ENCODE assay signal across 2 cellular contexts in genomic region chr3:123695152-123695551, GRCh38.
TF ChIP-seq lines count a peak whose summit lies in the region.

No MANE protein-coding gene starts in this region.

TF ChIP-seq in SK-N-SH, 30 proteins besides CTCF, POLR2A, EP300 and RAD21 (continued from another document):
- TF ChIP-seq REST (IDR thresholded peaks at IDR 0.05; ENCODE audit: low read depth, low read length) (no peak), MEF2A (IDR thresholded peaks at IDR 0.05; ENCODE audit: borderline replicate concordance, low read depth) (no peak), GABPA (IDR thresholded peaks at IDR 0.05; ENCODE audit: low read depth) (no peak), JUND (IDR thresholded peaks at IDR 0.05) (no peak), TEAD4 (IDR thresholded peaks at IDR 0.05; ENCODE audit: borderline replicate concordance, insufficient read depth) (no peak), CHD2 (IDR thresholded peaks at IDR 0.05; ENCODE audit: low read length, partially characterized antibody) (no peak), YY1 (IDR thresholded peaks at IDR 0.05; ENCODE audit: low read depth) (no peak), SIN3A (IDR thresholded peaks at IDR 0.05; ENCODE audit: borderline replicate concordance, low read depth, low read length) (no peak), RCOR1 (IDR thresholded peaks at IDR 0.05; ENCODE audit: low read length) (no peak), RFX5 (IDR thresholded peaks at IDR 0.05; ENCODE audit: low read length) (no peak)

TF ChIP-seq in SK-N-SH treated with all-trans-retinoic acid at 6 μM for 48 hours, 23 proteins besides CTCF, POLR2A, EP300 and RAD21 (continued from another document):
- TF ChIP-seq CSDC2 (CRISPR knock-in tag; IDR thresholded peaks at IDR 0.05) (no peak), TOX (CRISPR knock-in tag; IDR thresholded peaks at IDR 0.05; ENCODE audit: borderline replicate concordance) (no peak), ZNF8 (CRISPR knock-in tag; IDR thresholded peaks at IDR 0.05) (no peak), ARNTL (CRISPR knock-in tag; IDR thresholded peaks at IDR 0.05; ENCODE audit: borderline replicate concordance, low read depth) (no peak)
- TF ChIP-seq, protein P1, sequence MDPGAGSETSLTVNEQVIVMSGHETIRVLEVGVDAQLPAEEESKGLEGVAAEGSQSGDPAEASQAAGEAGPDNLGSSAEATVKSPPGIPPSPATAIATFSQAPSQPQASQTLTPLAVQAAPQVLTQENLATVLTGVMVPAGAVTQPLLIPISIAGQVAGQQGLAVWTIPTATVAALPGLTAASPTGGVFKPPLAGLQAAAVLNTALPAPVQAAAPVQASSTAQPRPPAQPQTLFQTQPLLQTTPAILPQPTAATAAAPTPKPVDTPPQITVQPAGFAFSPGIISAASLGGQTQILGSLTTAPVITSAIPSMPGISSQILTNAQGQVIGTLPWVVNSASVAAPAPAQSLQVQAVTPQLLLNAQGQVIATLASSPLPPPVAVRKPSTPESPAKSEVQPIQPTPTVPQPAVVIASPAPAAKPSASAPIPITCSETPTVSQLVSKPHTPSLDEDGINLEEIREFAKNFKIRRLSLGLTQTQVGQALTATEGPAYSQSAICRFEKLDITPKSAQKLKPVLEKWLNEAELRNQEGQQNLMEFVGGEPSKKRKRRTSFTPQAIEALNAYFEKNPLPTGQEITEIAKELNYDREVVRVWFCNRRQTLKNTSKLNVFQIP (CRISPR knock-in tag; IDR thresholded peaks at IDR 0.05; ENCODE audit: borderline replicate concordance, low read depth) = no peak
- TF ChIP-seq, protein P2, sequence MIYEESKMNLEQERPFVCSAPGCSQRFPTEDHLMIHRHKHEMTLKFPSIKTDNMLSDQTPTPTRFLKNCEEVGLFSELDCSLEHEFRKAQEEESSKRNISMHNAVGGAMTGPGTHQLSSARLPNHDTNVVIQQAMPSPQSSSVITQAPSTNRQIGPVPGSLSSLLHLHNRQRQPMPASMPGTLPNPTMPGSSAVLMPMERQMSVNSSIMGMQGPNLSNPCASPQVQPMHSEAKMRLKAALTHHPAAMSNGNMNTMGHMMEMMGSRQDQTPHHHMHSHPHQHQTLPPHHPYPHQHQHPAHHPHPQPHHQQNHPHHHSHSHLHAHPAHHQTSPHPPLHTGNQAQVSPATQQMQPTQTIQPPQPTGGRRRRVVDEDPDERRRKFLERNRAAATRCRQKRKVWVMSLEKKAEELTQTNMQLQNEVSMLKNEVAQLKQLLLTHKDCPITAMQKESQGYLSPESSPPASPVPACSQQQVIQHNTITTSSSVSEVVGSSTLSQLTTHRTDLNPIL (CRISPR knock-in tag; IDR thresholded peaks at IDR 0.05; ENCODE audit: low read depth) = no peak
- TF ChIP-seq, protein P3, sequence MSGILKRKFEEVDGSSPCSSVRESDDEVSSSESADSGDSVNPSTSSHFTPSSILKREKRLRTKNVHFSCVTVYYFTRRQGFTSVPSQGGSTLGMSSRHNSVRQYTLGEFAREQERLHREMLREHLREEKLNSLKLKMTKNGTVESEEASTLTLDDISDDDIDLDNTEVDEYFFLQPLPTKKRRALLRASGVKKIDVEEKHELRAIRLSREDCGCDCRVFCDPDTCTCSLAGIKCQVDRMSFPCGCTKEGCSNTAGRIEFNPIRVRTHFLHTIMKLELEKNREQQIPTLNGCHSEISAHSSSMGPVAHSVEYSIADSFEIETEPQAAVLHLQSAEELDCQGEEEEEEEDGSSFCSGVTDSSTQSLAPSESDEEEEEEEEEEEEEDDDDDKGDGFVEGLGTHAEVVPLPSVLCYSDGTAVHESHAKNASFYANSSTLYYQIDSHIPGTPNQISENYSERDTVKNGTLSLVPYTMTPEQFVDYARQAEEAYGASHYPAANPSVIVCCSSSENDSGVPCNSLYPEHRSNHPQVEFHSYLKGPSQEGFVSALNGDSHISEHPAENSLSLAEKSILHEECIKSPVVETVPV (CRISPR knock-in tag; IDR thresholded peaks at IDR 0.05) = no peak
- TF ChIP-seq, protein P4, sequence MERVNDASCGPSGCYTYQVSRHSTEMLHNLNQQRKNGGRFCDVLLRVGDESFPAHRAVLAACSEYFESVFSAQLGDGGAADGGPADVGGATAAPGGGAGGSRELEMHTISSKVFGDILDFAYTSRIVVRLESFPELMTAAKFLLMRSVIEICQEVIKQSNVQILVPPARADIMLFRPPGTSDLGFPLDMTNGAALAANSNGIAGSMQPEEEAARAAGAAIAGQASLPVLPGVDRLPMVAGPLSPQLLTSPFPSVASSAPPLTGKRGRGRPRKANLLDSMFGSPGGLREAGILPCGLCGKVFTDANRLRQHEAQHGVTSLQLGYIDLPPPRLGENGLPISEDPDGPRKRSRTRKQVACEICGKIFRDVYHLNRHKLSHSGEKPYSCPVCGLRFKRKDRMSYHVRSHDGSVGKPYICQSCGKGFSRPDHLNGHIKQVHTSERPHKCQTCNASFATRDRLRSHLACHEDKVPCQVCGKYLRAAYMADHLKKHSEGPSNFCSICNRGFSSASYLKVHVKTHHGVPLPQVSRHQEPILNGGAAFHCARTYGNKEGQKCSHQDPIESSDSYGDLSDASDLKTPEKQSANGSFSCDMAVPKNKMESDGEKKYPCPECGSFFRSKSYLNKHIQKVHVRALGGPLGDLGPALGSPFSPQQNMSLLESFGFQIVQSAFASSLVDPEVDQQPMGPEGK (CRISPR knock-in tag; IDR thresholded peaks at IDR 0.05; ENCODE audit: borderline replicate concordance) = no peak
